ENCODE assay signal across 1 cellular context in genomic region chr1:44212355-44213221, GRCh38.
TF ChIP-seq lines count a peak whose summit lies in the region.

No MANE protein-coding gene starts in this region.

TF ChIP-seq in H1, 55 proteins besides CTCF, POLR2A, EP300 and RAD21 (continued from another document):
- TF ChIP-seq TBP (IDR thresholded peaks at IDR 0.05; ENCODE audit: low read depth, low read length), result no peak
- no peak for TF ChIP-seq RFX5 (IDR thresholded peaks at IDR 0.05; ENCODE audit: borderline replicate concordance, low read depth, low read length)
- TF ChIP-seq HDAC6 (IDR thresholded peaks at IDR 0.05; ENCODE audit: low read depth, low read length), result no peak
- no peak for TF ChIP-seq POU5F1 (IDR thresholded peaks at IDR 0.05; ENCODE audit: low read depth, low read length)
- TF ChIP-seq BRCA1 (IDR thresholded peaks at IDR 0.05; ENCODE audit: low read depth, low read length), result no peak
- TF ChIP-seq USF2 (IDR thresholded peaks at IDR 0.05; ENCODE audit: low read length), result no peak
